1 cellular context compared by ENCODE assay signal in the genomic region with DNA sequence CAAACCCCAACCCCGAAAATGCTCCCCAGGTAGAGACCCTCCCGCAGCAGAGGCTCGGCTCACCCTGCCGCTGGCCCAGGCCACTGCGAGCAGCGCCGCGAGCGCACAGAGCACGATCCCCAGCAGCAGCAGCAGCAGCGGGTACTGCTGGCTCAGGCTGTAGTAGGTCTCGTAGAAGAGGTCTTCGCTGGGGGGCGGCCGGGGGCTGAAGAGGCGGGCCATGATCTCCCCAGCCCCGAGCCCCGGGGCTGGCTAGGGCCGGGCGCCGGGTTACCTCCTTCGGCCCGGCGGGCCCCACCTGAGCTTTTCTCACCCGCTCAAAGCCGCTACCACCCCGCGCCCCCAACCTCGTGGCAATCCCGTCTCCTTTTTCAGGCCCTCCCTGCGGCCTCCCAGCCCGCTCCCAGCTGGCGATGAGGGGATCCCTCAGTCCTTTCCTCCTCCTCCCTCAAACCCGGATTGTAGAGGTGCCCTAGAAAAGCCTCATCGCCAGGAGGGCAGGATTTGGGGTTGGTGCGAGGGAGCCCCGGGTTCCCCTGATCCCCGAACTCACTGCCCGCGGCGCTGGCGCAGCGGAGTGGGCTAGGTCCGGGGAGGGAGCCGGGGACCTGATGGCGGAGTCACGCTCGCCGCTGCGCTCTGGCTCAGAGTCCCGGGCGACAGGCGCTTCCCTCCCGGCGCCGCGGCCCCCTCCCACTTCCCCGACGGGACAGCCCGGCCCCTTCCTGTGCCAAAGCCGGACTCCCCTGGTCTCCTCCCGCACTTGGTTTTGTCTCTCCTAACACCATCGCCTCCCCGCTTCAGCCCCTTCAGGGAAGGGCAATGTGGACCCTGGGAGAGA.
TF ChIP-seq lines count a peak whose summit lies in the region.

A gene (minus strand): TSS at position 641 of the 841 bp plus-strand sequence. CDS start 419 bp downstream, at position 222.

TF ChIP-seq in SK-N-SH, 30 proteins besides CTCF, POLR2A, EP300 and RAD21 (continued from another document):
- TF ChIP-seq, protein P1, sequence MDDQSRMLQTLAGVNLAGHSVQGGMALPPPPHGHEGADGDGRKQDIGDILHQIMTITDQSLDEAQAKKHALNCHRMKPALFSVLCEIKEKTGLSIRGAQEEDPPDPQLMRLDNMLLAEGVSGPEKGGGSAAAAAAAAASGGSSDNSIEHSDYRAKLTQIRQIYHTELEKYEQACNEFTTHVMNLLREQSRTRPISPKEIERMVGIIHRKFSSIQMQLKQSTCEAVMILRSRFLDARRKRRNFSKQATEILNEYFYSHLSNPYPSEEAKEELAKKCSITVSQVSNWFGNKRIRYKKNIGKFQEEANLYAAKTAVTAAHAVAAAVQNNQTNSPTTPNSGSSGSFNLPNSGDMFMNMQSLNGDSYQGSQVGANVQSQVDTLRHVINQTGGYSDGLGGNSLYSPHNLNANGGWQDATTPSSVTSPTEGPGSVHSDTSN (IDR thresholded peaks at IDR 0.05), result no peak
- TF ChIP-seq TEAD4 (IDR thresholded peaks at IDR 0.05; ENCODE audit: borderline replicate concordance, insufficient read depth), result no peak
